In the genomic region with DNA sequence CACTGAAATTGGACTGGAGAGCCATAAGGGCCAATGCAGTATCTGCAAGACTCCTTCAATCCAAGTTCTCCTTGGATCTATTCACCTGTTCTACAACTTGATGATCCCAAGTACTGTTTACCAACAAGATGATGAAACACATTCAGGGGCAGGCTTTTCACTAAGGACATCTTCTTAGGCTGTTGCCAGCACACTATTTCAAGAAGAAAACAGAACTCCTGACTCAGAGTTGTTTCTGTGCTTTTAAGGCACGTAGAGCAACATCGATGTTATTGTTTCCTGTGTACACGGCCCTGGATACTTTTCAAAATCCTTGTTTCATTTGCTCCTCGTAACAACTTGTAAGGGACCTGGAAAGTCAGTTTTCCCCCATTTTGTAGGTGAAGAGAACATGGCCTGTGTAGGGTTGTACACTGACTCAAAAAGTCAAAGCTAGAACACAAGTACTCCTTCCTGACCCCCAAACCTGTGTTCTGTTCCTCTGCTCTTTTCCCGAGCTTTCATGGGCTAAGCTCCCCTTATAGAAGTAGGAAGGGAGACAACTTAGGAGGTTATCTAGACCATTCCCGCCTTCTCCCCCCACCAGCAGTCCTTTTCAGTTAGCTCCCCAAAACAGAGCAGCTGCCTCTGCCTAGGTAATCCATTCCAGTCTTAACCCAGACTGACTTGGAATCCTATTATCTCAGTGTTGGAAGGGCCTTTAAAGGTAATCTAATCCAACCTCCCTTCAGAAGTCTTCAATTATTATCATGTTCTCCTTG, we compare ENCODE assay signal across 8 cellular contexts. TPM values are rescaled to one million over a fixed set of nuclear protein-coding genes. Genes with fewer than 3 reads are reported as not detected.
DNase-seq lines count a peak whose midpoint lies in the region; ATAC-seq, FAIRE-seq and TF ChIP-seq lines count a peak whose summit lies in the region.

No MANE protein-coding gene starts in this region.

- H3K27ac Mint-ChIP-seq in activated B cell treated with CpG ODN at 0.5 μM for 24 hours = peak overlapping the region; percentile 91

- WGBS in small intestine, 3 donors = 39 to 49% (median 46%) methylated on average over 6 of the region's 6 CpGs

- no peaks in the 10 kb centered on the region for H3K9me3 ChIP-seq in small intestine (ENCODE audit: control insufficient read depth, low read depth)

- H3K27me3 Mint-ChIP-seq in activated B cell treated with CpG ODN at 0.5 μM for 24 hours = no peaks in the 10 kb centered on the region

- TF ChIP-seq CTCF in activated B cell treated with CpG ODN at 0.5 μM for 24 hours (IDR thresholded peaks at IDR 0.05) (no peak), fibroblast of villous mesenchyme (IDR thresholded peaks at IDR 0.05; ENCODE audit: insufficient read depth, low read depth, low read length) (no peak)

- H3K4me3 Mint-ChIP-seq in activated B cell treated with CpG ODN at 0.5 μM for 24 hours = peak overlapping the region; percentile 61

- peaks cover 19% of the 10 kb centered on the region for H3K36me3 Mint-ChIP-seq in activated B cell treated with CpG ODN at 0.5 μM for 24 hours (ENCODE audit: low read depth)

- peaks cover 14 to 29% of the 10 kb centered on the region in 2 donors for H3K4me1 ChIP-seq in small intestine (ENCODE audit: control insufficient read depth in 2 of 2, insufficient read depth in 1 of 2, low read depth in 1 of 2, low read length in 1 of 2)

- DNase-seq in GM19239 (ENCODE audit: insufficient read length, low spot score) (no peak), activated B cell treated with CpG ODN at 0.5 μM for 24 hours (no peak), fibroblast of villous mesenchyme (ENCODE audit: low read depth) (peak; percentile 70), small intestine (no peak), NCI-H774 (lab: John Stamatoyannopoulos, UW) (no peak), NCI-H2081 treated with DMSO at 0.1 percent for 48 hours (lab: John Stamatoyannopoulos, UW) (no peak), NCI-H524 (lab: John Stamatoyannopoulos, UW) (no peak)

- no peaks in the 10 kb centered on the region for H3K27me3 ChIP-seq in small intestine (ENCODE audit: control insufficient read depth in 2 of 2, insufficient read depth in 2 of 2, low read length in 2 of 2)

- peak overlapping the region; percentile 73 to 83 for H3K27ac ChIP-seq in small intestine (ENCODE audit: low read depth in 1 of 2, low read length in 1 of 2)

- intact Hi-C loops in activated B cell treated with CpG ODN at 0.5 μM for 24 hours (cut with micrococcal nuclease) = loop anchor here (10.0 kb wide), 2 partner anchors 513 to 1073 kb away; a partner anchor contains a TSS

- no peak for ATAC-seq in activated B cell treated with CpG ODN at 0.5 μM for 24 hours (ENCODE audit: low read depth)
- no peak for ATAC-seq in HG02678 (IDR thresholded peaks at IDR 0.05; ENCODE audit: unreplicated experiment)

- FAIRE-seq in GM19239 (lab: Jason Lieb, UNC) (peak; percentile 74), small intestine (lab: Jason Lieb, UNC) (no peak)

- peak overlapping the region; percentile 90 for H3K4me3 ChIP-seq in fibroblast of villous mesenchyme (ENCODE audit: low read depth, low read length)
- H3K4me3 ChIP-seq in small intestine (ENCODE audit: low read depth in 1 of 2, low read length in 2 of 2) = peak overlapping the region in 1 of 2 donors; percentile 66

- CTCF ChIA-PET in activated B cell treated with CpG ODN at 0.5 μM for 24 hours (lab: Charles Lee) = interaction anchor here (1.0 kb wide), 1 partner anchor 23 kb away, joined by 3 read pairs; no protein-coding TSS in a partner anchor

- H3K4me1 Mint-ChIP-seq in activated B cell treated with CpG ODN at 0.5 μM for 24 hours = peaks cover 73% of the 10 kb centered on the region

- H3K36me3 ChIP-seq in small intestine (ENCODE audit: control insufficient read depth in 2 of 2, insufficient read depth in 2 of 2, low read length in 2 of 2) = no peaks in the 10 kb centered on the region

- no peaks in the 10 kb centered on the region for H3K9me3 Mint-ChIP-seq in activated B cell treated with CpG ODN at 0.5 μM for 24 hours

- POLR2A ChIA-PET in activated B cell treated with CpG ODN at 0.5 μM for 24 hours (lab: Charles Lee) = interaction anchor here (0.7 to 9.5 kb wide), 3 partner anchors 14 to 53 kb away, joined by 3 to 240 read pairs (median 7); a partner anchor contains a TSS

RNA-seq across cellular contexts. Expression of a gene that starts 5.2 kb away (rescaled TPM):
- 66.9 and 74.5 TPM in 2 replicates for total RNA-seq in activated B cell treated with CpG ODN at 0.5 μM for 24 hours
- total RNA-seq in fibroblast of villous mesenchyme = 98.6 and 104 TPM in 2 replicates
- 100 to 1,000 TPM in 1 of 3 donors, 10 to 100 TPM in 2; 52.3 to 125 (median 65.9) TPM for polyA plus RNA-seq in small intestine

RNA-seq across cellular contexts. Expression of a gene that starts 53.2 kb away (rescaled TPM):
- total RNA-seq in activated B cell treated with CpG ODN at 0.5 μM for 24 hours = 43.7 and 45.6 TPM in 2 replicates
- total RNA-seq in fibroblast of villous mesenchyme = 12.5 and 15.1 TPM in 2 replicates
- polyA plus RNA-seq in small intestine = 10 to 100 TPM in 2 of 3 donors, 1 to 10 TPM in 1; 8.7 to 17.6 (median 14.9) TPM
